Comparison of ENCODE assay signal across 20 cellular contexts in the genomic region with DNA sequence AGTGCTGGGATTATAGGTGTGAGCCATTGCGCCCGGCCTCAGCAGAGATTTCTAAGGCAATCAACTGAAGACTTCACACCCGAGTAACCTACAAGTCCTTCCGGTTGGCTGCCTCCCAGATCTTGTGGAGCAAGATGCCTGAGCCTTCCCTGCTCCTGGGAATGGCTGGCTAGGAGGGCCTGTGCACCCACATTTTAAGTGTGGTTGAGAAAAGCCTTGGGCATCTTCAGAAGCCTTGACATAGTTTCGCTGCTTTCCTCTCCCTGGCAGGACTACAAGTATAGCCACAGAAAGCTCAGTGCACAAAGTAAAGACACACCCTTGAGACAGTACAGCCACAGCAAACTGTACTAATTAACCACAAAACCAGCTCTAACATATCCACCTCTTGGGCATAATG.
"Had no signal": no experiment of that assay in that cellular context is flagged by ENCODE, and none has a peak within 500 bp of the region (broad histone marks: within the 10 kb centered on the region; RNA-seq: fewer than 3 reads in every experiment).

No MANE protein-coding gene starts in this region.

- H3K36me3 ChIP-seq: cardiac muscle cell, esophagus squamous epithelium had no signal

- H3K27me3 ChIP-seq: cardiac muscle cell, dorsolateral prefrontal cortex, esophagus squamous epithelium had no signal

- ATAC-seq: activated CD4-positive, alpha-beta T cell treated with anti-CD3 and anti-CD28 coated beads for 36 hours; activated T-cell treated with anti-CD3 and anti-CD28 coated beads, Interleukin-2, amount 50 U/mL, for 4 hours; left lobe of liver; naive thymus-derived CD8-positive, alpha-beta T cell; right cardiac atrium had no signal

- DNase-seq: activated CD4-positive, alpha-beta memory T cell treated with anti-CD3 and anti-CD28 coated beads, Interleukin-2, amount 10 ng/mL, durations not matched to agents 7 days and 5 days; activated CD4-positive, alpha-beta T cell treated with anti-CD3 and anti-CD28 coated beads for 36 hours; activated effector memory CD4-positive, alpha-beta T cell treated with Interleukin-2 at 50 U/mL for 16 hours; activated naive CD4-positive, alpha-beta T cell treated with anti-CD3 and anti-CD28 coated beads, Interleukin-2, amount 50 U/mL, for 16 hours; activated T-cell treated with anti-CD3 and anti-CD28 coated beads, Interleukin-2, amount 50 U/mL, for 4 hours; dorsolateral prefrontal cortex; esophagus squamous epithelium; immature natural killer cell; naive thymus-derived CD8-positive, alpha-beta T cell; posterior cingulate gyrus; right cardiac atrium; small intestine; stimulated activated CD4-positive, alpha-beta T cell treated with anti-CD3 and anti-CD28 coated beads, Interleukin-4, amount 100 ng/mL, for 24 hours; stimulated activated naive CD4-positive, alpha-beta T cell; substantia nigra; trophoblast cell had no signal

- H3K4me3 ChIP-seq: cardiac muscle cell, dorsolateral prefrontal cortex, esophagus squamous epithelium had no signal

- H3K27ac ChIP-seq: cardiac muscle cell, dorsolateral prefrontal cortex, esophagus squamous epithelium, VCaP had no signal

- H3K9me3 ChIP-seq: esophagus squamous epithelium had no signal

- FAIRE-seq: astrocyte, small intestine had no signal
